8 cellular contexts compared by ENCODE assay signal in the genomic region with DNA sequence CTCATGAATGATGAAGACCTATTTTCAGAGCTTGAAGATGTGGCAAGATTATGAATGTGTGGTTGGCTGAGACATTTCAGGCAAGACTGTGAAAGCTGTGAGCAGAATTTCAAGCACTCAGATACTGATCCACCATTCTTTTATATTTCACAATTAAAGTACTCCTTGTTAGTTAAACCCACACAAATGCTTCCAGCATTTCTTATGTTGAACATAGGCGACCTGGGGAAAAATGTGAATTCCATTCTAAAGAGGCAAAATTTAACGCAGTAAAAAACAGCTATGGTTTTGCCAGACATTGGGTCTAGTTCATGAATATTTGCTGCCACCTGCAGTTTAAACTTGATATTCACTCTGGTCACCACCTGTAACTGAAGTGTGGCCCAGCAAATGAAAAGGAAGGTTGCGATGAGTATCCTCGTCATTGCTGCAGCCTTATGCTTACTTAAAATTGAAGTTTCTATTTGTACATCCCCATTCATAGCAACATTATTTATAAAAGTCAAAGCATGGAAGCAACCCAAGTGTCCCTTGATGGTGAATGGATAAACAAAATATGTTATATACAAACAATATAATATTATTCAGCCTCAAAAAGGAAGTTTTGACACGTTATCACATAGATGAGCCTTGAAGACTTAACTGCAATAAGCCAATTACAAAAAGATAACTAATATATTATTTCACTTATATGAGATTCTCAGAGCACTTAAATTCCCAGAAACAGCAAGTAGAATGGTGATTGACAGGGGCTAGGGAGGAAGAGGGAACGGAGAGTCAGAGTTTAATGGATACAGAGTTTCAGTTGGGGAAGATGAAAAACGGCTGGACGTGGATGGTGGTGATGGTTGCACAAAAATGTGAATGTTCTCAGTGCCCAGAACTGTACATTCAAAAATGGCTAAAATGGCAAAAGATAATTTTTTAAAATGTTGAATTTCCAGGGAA. TPM values are rescaled to one million over a fixed set of nuclear protein-coding genes. Genes with fewer than 3 reads are reported as not detected.
A peak's percentile ranks its signal among the peaks of the same experiment; 100 is the strongest.
DNase-seq lines count a peak whose midpoint lies in the region; ATAC-seq lines count a peak whose summit lies in the region.

No MANE protein-coding gene starts in this region.

- peaks cover 12% of the 10 kb centered on the region for H3K27me3 Mint-ChIP-seq in activated CD4-positive, alpha-beta memory T cell treated with anti-CD3 and anti-CD28 coated beads, Interleukin-2, amount 10 ng/mL, durations not matched to agents 7 days and 5 days

- DNase-seq in COLO668 (lab: John Stamatoyannopoulos, UW; ENCODE audit: unreplicated experiment) (peak; percentile 2), NCI-H446 treated with DMSO at 0.1 percent for 48 hours (lab: John Stamatoyannopoulos, UW) (peak; percentile 46), fibroblast of the conjunctiva (ENCODE audit: low read depth) (peak; percentile 34), non-pigmented ciliary epithelial cell (ENCODE audit: low read depth) (peak; percentile 20), HuH-7.5 (ENCODE audit: low spot score) (no peak)
- peak; percentile 32 for DNase-seq in activated CD4-positive, alpha-beta memory T cell treated with anti-CD3 and anti-CD28 coated beads, Interleukin-2, amount 10 ng/mL, durations not matched to agents 7 days and 5 days

- H3K27ac Mint-ChIP-seq in activated CD4-positive, alpha-beta memory T cell treated with anti-CD3 and anti-CD28 coated beads, Interleukin-2, amount 10 ng/mL, durations not matched to agents 7 days and 5 days, result no peak overlapping the region

- no peaks in the 10 kb centered on the region for H3K9me3 Mint-ChIP-seq in activated CD4-positive, alpha-beta memory T cell treated with anti-CD3 and anti-CD28 coated beads, Interleukin-2, amount 10 ng/mL, durations not matched to agents 7 days and 5 days

- CTCF ChIA-PET in activated CD4-positive, alpha-beta memory T cell treated with anti-CD3 and anti-CD28 coated beads, Interleukin-2, amount 10 ng/mL, durations not matched to agents 7 days and 5 days (lab: Charles Lee), result interaction anchor here (0.6 to 3.0 kb wide), 28 partner anchors 8 to 828 kb away, joined by 3 to 66 read pairs (median 4); no protein-coding TSS in a partner anchor

- no peaks in the 10 kb centered on the region for H3K36me3 Mint-ChIP-seq in activated CD4-positive, alpha-beta memory T cell treated with anti-CD3 and anti-CD28 coated beads, Interleukin-2, amount 10 ng/mL, durations not matched to agents 7 days and 5 days (ENCODE audit: low read depth)

- H3K4me1 Mint-ChIP-seq in activated CD4-positive, alpha-beta memory T cell treated with anti-CD3 and anti-CD28 coated beads, Interleukin-2, amount 10 ng/mL, durations not matched to agents 7 days and 5 days, result peaks cover 14% of the 10 kb centered on the region

- ATAC-seq in GM18870 (IDR thresholded peaks at IDR 0.05; ENCODE audit: unreplicated experiment), result peak; percentile 74
- peak; percentile 72 for ATAC-seq in HG03175 (IDR thresholded peaks at IDR 0.05; ENCODE audit: unreplicated experiment)

- POLR2A ChIA-PET in activated CD4-positive, alpha-beta memory T cell treated with anti-CD3 and anti-CD28 coated beads, Interleukin-2, amount 10 ng/mL, durations not matched to agents 7 days and 5 days (lab: Charles Lee), result interaction anchor here (1.0 to 1.7 kb wide), 2 partner anchors 216 to 460 kb away, joined by 3 to 5 read pairs; partner anchors contain the start of gene CEP85L

- no peak overlapping the region for H3K4me3 Mint-ChIP-seq in activated CD4-positive, alpha-beta memory T cell treated with anti-CD3 and anti-CD28 coated beads, Interleukin-2, amount 10 ng/mL, durations not matched to agents 7 days and 5 days

RNA-seq across cellular contexts. Expression of gene FAM184A, which starts 32.4 kb away (rescaled TPM):
- total RNA-seq in activated CD4-positive, alpha-beta memory T cell treated with anti-CD3 and anti-CD28 coated beads, Interleukin-2, amount 10 ng/mL, durations not matched to agents 7 days and 5 days, result 1 to 10 TPM; 5.4 to 5.9 TPM
